In genomic region chr12:128026696-128027574, GRCh38 we compare ENCODE assay signal across 18 cellular contexts.
"Had no signal": no experiment of that assay in that cellular context is flagged by ENCODE, and none has a peak within 500 bp of the region (broad histone marks: within the 10 kb centered on the region; RNA-seq: fewer than 3 reads in every experiment).

No MANE protein-coding gene starts in this region.

- H3K4me3 ChIP-seq: esophagus squamous epithelium, lower lobe of right lung, prostate gland, skin epidermis, upper lobe of left lung had no signal

- H3K9me3 ChIP-seq: esophagus squamous epithelium, lower lobe of right lung, prostate gland, upper lobe of left lung had no signal

- H3K27ac Mint-ChIP-seq: activated CD8-positive, alpha-beta T cell treated with anti-CD3 and anti-CD28 coated beads for 36 hours; activated naive CD4-positive, alpha-beta T cell treated with anti-CD3 and anti-CD28 coated beads, Interleukin-2, amount 10 ng/mL, durations not matched to agents 7 days and 5 days; activated T-cell treated with anti-CD3 and anti-CD28 coated beads, Interleukin-2, amount 50 U/mL, for 24 hours; stimulated activated naive CD8-positive, alpha-beta T cell treated with anti-CD3 and anti-CD28 coated beads, Interleukin-15, Interleukin-2, amounts not matched to agents 100 ng/mL and 50 ng/mL, for 24 hours; WTC11 had no signal

- H3K4me3 Mint-ChIP-seq: activated CD8-positive, alpha-beta T cell treated with anti-CD3 and anti-CD28 coated beads for 36 hours; activated naive CD4-positive, alpha-beta T cell treated with anti-CD3 and anti-CD28 coated beads, Interleukin-2, amount 10 ng/mL, durations not matched to agents 7 days and 5 days; activated T-cell treated with anti-CD3 and anti-CD28 coated beads, Interleukin-2, amount 50 U/mL, for 24 hours; stimulated activated naive CD8-positive, alpha-beta T cell treated with anti-CD3 and anti-CD28 coated beads, Interleukin-15, Interleukin-2, amounts not matched to agents 100 ng/mL and 50 ng/mL, for 24 hours; WTC11 had no signal

- H3K27ac ChIP-seq: brain microvascular endothelial cell, esophagus squamous epithelium, lower lobe of right lung, prostate gland, skin epidermis, upper lobe of left lung had no signal

- H3K4me1 ChIP-seq: esophagus squamous epithelium, lower lobe of right lung, prostate gland, upper lobe of left lung had no signal

- H3K9me3 Mint-ChIP-seq: activated CD8-positive, alpha-beta T cell treated with anti-CD3 and anti-CD28 coated beads for 36 hours had no signal

- ATAC-seq: activated CD8-positive, alpha-beta T cell treated with anti-CD3 and anti-CD28 coated beads for 36 hours; lower lobe of right lung; right cardiac atrium; WTC11 had no signal

- H3K27me3 ChIP-seq: brain microvascular endothelial cell, esophagus squamous epithelium, upper lobe of left lung had no signal

- H3K27me3 Mint-ChIP-seq: activated CD8-positive, alpha-beta T cell treated with anti-CD3 and anti-CD28 coated beads for 36 hours; activated naive CD4-positive, alpha-beta T cell treated with anti-CD3 and anti-CD28 coated beads, Interleukin-2, amount 10 ng/mL, durations not matched to agents 7 days and 5 days; activated T-cell treated with anti-CD3 and anti-CD28 coated beads, Interleukin-2, amount 50 U/mL, for 24 hours; stimulated activated naive CD8-positive, alpha-beta T cell treated with anti-CD3 and anti-CD28 coated beads, Interleukin-15, Interleukin-2, amounts not matched to agents 100 ng/mL and 50 ng/mL, for 24 hours had no signal

- H3K36me3 Mint-ChIP-seq: activated naive CD4-positive, alpha-beta T cell treated with anti-CD3 and anti-CD28 coated beads, Interleukin-2, amount 10 ng/mL, durations not matched to agents 7 days and 5 days had no signal

- H3K4me1 Mint-ChIP-seq: activated naive CD4-positive, alpha-beta T cell treated with anti-CD3 and anti-CD28 coated beads, Interleukin-2, amount 10 ng/mL, durations not matched to agents 7 days and 5 days; WTC11 had no signal

- H3K36me3 ChIP-seq: brain microvascular endothelial cell, esophagus squamous epithelium, lower lobe of right lung, prostate gland, upper lobe of left lung had no signal

- DNase-seq: activated CD4-positive, alpha-beta T cell treated with anti-CD3 and anti-CD28 coated beads for 48 hours; activated CD8-positive, alpha-beta T cell treated with anti-CD3 and anti-CD28 coated beads for 36 hours; activated effector memory CD4-positive, alpha-beta T cell treated with Interleukin-2 at 50 U/mL for 16 hours; activated naive CD4-positive, alpha-beta T cell treated with anti-CD3 and anti-CD28 coated beads, Interleukin-2, amount 10 ng/mL, durations not matched to agents 7 days and 5 days; activated T-cell treated with anti-CD3 and anti-CD28 coated beads, Interleukin-2, amount 50 U/mL, for 24 hours; aorta; brain microvascular endothelial cell; cortex of kidney; effector CD4-positive, alpha-beta T cell; esophagus squamous epithelium; lower lobe of right lung; right cardiac atrium; SW 1271; upper lobe of left lung had no signal
